9 cellular contexts compared by ENCODE assay signal in genomic region chr12:98416845-98417244, GRCh38.
DNase-seq lines count a peak whose midpoint lies in the region; ATAC-seq, FAIRE-seq and TF ChIP-seq lines count a peak whose summit lies in the region.
"Had no signal": no experiment of that assay in that cellular context is flagged by ENCODE, and none has a peak within 500 bp of the region (broad histone marks: within the 10 kb centered on the region; RNA-seq: fewer than 3 reads in every experiment).

No MANE protein-coding gene starts in this region.

- no peaks in the 10 kb centered on the region for H3K9me2 ChIP-seq in HCT116 (ENCODE audit: insufficient read depth)

- H3K27ac ChIP-seq in HCT116 (ENCODE audit: low read depth, low read length) (0 out of 2 replicates have a peak overlapping the region, but pooled peaks have one; percentile 20), RWPE2 (ENCODE audit: poor library complexity, severe bottlenecking) (no peak overlapping the region), heart right ventricle (peak overlapping the region in 1 of 10 donors; percentile 23)

- 59 to 62% methylated on average over 4 of the region's 4 CpGs for WGBS in heart right ventricle, 2 donors

- FAIRE-seq in urothelium cell line (lab: Jason Lieb, UNC), result no peak

- CTCF ChIA-PET in HCT116 (lab: Charles Lee), result interaction anchor here (0.6 kb wide), 2 partner anchors 19 to 29 kb away, joined by 3 to 6 read pairs; no protein-coding TSS in a partner anchor

- no peaks in the 10 kb centered on the region for H3K79me2 ChIP-seq in HCT116 (ENCODE audit: insufficient read depth, low read length)

- H3K4me1 ChIP-seq in HCT116 (ENCODE audit: control insufficient read depth in 1 of 2, insufficient read depth in 2 of 2, low read length in 2 of 2), result peaks cover 29 to 35% of the 10 kb centered on the region in 2 experiments
- peaks cover 16% of the 10 kb centered on the region for H3K4me1 ChIP-seq in RWPE2 (ENCODE audit: insufficient read depth, poor library complexity, severe bottlenecking)
- H3K4me1 ChIP-seq in heart right ventricle, result peaks cover 0 to 32% (median 23%) of the 10 kb centered on the region in 9 donors

- H3K4me1 Mint-ChIP-seq in effector memory CD8-positive, alpha-beta T cell (ENCODE audit: low read depth in 2 of 2), result peaks cover 0 to 3% of the 10 kb centered on the region in 2 donors
- H3K4me1 Mint-ChIP-seq: activated naive CD8-positive, alpha-beta T cell treated with anti-CD3 and anti-CD28 coated beads, Interleukin-2, amount 10 ng/mL, durations not matched to agents 7 days and 5 days had no signal

- H3K4me2 ChIP-seq in HCT116 (ENCODE audit: low read length), result no peak overlapping the region

- H3K9me3 ChIP-seq in HCT116 (ENCODE audit: control insufficient read depth in 1 of 2, insufficient read depth in 1 of 2, low read depth in 1 of 2, low read length in 2 of 2), result no peaks in the 10 kb centered on the region
- H3K9me3 ChIP-seq in RWPE2 (ENCODE audit: severe bottlenecking), result no peaks in the 10 kb centered on the region
- no peaks in the 10 kb centered on the region for H3K9me3 ChIP-seq in heart right ventricle

- H3K4me3 ChIP-seq in HCT116 (replicated peaks in 1 of 2; ENCODE audit: low read depth in 1 of 2, low read length in 2 of 2) (no peak overlapping the region), RWPE2 (ENCODE audit: severe bottlenecking) (no peak overlapping the region), heart right ventricle (no peak overlapping the region)

- H3K4me3 Mint-ChIP-seq in effector memory CD8-positive, alpha-beta T cell, result no peak overlapping the region
- H3K4me3 Mint-ChIP-seq: activated naive CD8-positive, alpha-beta T cell treated with anti-CD3 and anti-CD28 coated beads, Interleukin-2, amount 10 ng/mL, durations not matched to agents 7 days and 5 days had no signal

- peaks cover 9 to 32% of the 10 kb centered on the region in 2 donors for H3K27me3 Mint-ChIP-seq in effector memory CD8-positive, alpha-beta T cell

- ATAC-seq in HCT116 (peak; percentile 29; the same call in 1 of the 2 replicates), RWPE2 (ENCODE audit: low read depth) (peak; percentile 28; the same call in 1 of the 3 replicates), heart right ventricle (peak in 3 of 8 donors; percentile 27 to 34 (median 28))
- no peak for ATAC-seq in effector memory CD8-positive, alpha-beta T cell (replicated peaks)

- POLR2A ChIA-PET in HCT116 (lab: Charles Lee), result no interaction called here

- no peaks in the 10 kb centered on the region for H3K36me3 ChIP-seq in HCT116 (ENCODE audit: control insufficient read depth in 1 of 2, insufficient read depth in 2 of 2, low read length in 2 of 2)
- H3K36me3 ChIP-seq in RWPE2 (ENCODE audit: low read depth), result no peaks in the 10 kb centered on the region
- no peaks in the 10 kb centered on the region for H3K36me3 ChIP-seq in heart right ventricle

- H2AFZ ChIP-seq in HCT116 (ENCODE audit: low read depth, low read length, poor library complexity, severe bottlenecking), result no peak overlapping the region

- DNase-seq in AG09319 (ENCODE audit: extremely low read depth, low read depth) (no peak), HCT116 (ENCODE audit: low read depth, low spot score) (no peak), RWPE2 (ENCODE audit: low spot score) (no peak), heart right ventricle (no peak), superior temporal gyrus (ENCODE audit: extremely low spot score) (no peak), urothelium cell line (ENCODE audit: low spot score) (no peak)
- DNase-seq in activated effector memory CD4-positive, alpha-beta T cell treated with Interleukin-2 at 50 U/mL for 16 hours, result no peak
- DNase-seq in effector memory CD8-positive, alpha-beta T cell, result no peak
- DNase-seq: activated naive CD8-positive, alpha-beta T cell treated with anti-CD3 and anti-CD28 coated beads, Interleukin-2, amount 10 ng/mL, durations not matched to agents 7 days and 5 days had no signal

- no peaks in the 10 kb centered on the region for H3K36me3 Mint-ChIP-seq in effector memory CD8-positive, alpha-beta T cell (ENCODE audit: insufficient read depth)
- H3K36me3 Mint-ChIP-seq: activated naive CD8-positive, alpha-beta T cell treated with anti-CD3 and anti-CD28 coated beads, Interleukin-2, amount 10 ng/mL, durations not matched to agents 7 days and 5 days had no signal

- TF ChIP-seq CTCF in AG09319 (IDR thresholded peaks at IDR 0.05; ENCODE audit: low read depth, low read length), result peak; percentile 32
- TF ChIP-seq CTCF in HCT116 (IDR thresholded peaks at IDR 0.05 in 2 of 3, conservative IDR thresholded peaks at IDR 0.05 in 1 of 3; ENCODE audit: borderline replicate concordance in 1 of 3, insufficient read depth in 1 of 3, low read depth in 2 of 3, low read length in 2 of 3), result peak; percentile 17 to 47 (median 28); a peak in 4 of 6 replicates
- TF ChIP-seq CTCF in RWPE2 (IDR thresholded peaks at IDR 0.05; ENCODE audit: poor library complexity, severe bottlenecking), result peak; percentile 65
- peak in 6 of 9 donors; percentile 21 to 37 (median 30) for TF ChIP-seq CTCF in heart right ventricle (IDR thresholded peaks at IDR 0.05)

- no peak for TF ChIP-seq POLR2A in HCT116 (IDR thresholded peaks at IDR 0.05; ENCODE audit: borderline replicate concordance, extremely low read depth, insufficient read depth, insufficient read length)

- H3K9me3 Mint-ChIP-seq in effector memory CD8-positive, alpha-beta T cell, result no peaks in the 10 kb centered on the region
- H3K9me3 Mint-ChIP-seq: activated naive CD8-positive, alpha-beta T cell treated with anti-CD3 and anti-CD28 coated beads, Interleukin-2, amount 10 ng/mL, durations not matched to agents 7 days and 5 days had no signal

- no peak overlapping the region for H3K9ac ChIP-seq in HCT116 (ENCODE audit: low read length)

- peak; percentile 62 for TF ChIP-seq RAD21 in HCT116 (IDR thresholded peaks at IDR 0.05; ENCODE audit: low read depth)

- intact Hi-C loops in HCT116 (cut with micrococcal nuclease), result no loop called here
- intact Hi-C loops in heart right ventricle (cut with DNase I), result loop anchor here in 2 of 10 donors (5.0 to 10.0 kb wide), 2 partner anchors 228 to 235 kb away; partner anchors contain the start of genes APAF1 (in 1 of the 2) and IKBIP (in 1 of the 2)

- no TSS peak for BruUV-seq in HCT116 (replicated peaks; lab: Mats Ljungman, UMichigan)

- H3K27ac Mint-ChIP-seq in effector memory CD8-positive, alpha-beta T cell, result no peak overlapping the region
- H3K27ac Mint-ChIP-seq: activated naive CD8-positive, alpha-beta T cell treated with anti-CD3 and anti-CD28 coated beads, Interleukin-2, amount 10 ng/mL, durations not matched to agents 7 days and 5 days had no signal

- RAD21 ChIA-PET in HCT116 (lab: Charles Lee; ENCODE audit: low non-redundant PET in 1 of 2, low total read pairs in 2 of 2, uncharacterized antibody in 2 of 2, unreplicated experiment in 2 of 2), result interaction anchor here in 1 of 2 experiments (0.6 kb wide), 1 partner anchor 216 kb away, joined by 3 read pairs; no protein-coding TSS in a partner anchor

- H3K27me3 ChIP-seq in HCT116 (ENCODE audit: insufficient read depth, low read length) (no peaks in the 10 kb centered on the region), RWPE2 (ENCODE audit: insufficient read depth, poor library complexity, severe bottlenecking) (no peaks in the 10 kb centered on the region), heart right ventricle (no peaks in the 10 kb centered on the region)

- no peaks in the 10 kb centered on the region for H4K20me1 ChIP-seq in HCT116 (ENCODE audit: insufficient read depth)

TF ChIP-seq in HCT116, 20 proteins besides CTCF, POLR2A, EP300 and RAD21:
- no peak for TF ChIP-seq ZNF274 (IDR thresholded peaks at IDR 0.05; ENCODE audit: low read depth, low read length)
